Comparison of ENCODE assay signal across 24 cellular contexts in the genomic region with DNA sequence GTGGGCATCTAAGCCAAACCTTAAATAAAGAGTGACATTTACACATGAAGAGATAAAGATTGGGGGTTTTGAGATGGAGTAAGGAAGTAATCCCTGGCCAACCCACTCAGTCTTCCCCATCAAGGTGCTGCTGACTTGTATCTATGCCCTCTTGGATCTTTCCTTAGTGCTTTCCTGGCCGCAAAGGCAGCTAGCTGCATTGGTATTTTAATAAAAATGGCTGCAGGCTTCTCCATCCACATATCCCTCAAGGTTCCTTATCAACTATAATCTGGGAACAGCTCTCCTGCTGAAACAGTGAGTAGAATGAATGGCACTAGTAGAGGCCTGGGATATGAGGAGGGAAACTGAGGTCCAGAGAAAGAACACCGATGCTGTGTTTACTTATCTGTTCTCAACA.
"Had no signal": no experiment of that assay in that cellular context is flagged by ENCODE, and none has a peak within 500 bp of the region (broad histone marks: within the 10 kb centered on the region; RNA-seq: fewer than 3 reads in every experiment).

No MANE protein-coding gene starts in this region.

- H3K9me3 ChIP-seq: colonic mucosa, esophagus squamous epithelium, gastrocnemius medialis, gastroesophageal sphincter, heart left ventricle, heart right ventricle had no signal

- H3K4me1 ChIP-seq: colonic mucosa, esophagus squamous epithelium, foreskin keratinocyte, gastrocnemius medialis, gastroesophageal sphincter, heart left ventricle, heart right ventricle had no signal

- H3K27me3 ChIP-seq: colonic mucosa, dorsolateral prefrontal cortex, esophagus squamous epithelium, foreskin keratinocyte, gastrocnemius medialis, gastroesophageal sphincter, heart left ventricle, heart right ventricle, hepatocyte had no signal

- H3K27ac ChIP-seq: colonic mucosa, coronary artery, dorsolateral prefrontal cortex, epithelial cell of prostate, esophagus squamous epithelium, foreskin keratinocyte, gastrocnemius medialis, gastroesophageal sphincter, heart left ventricle, heart right ventricle, hepatocyte had no signal

- H3K4me3 ChIP-seq: colonic mucosa, coronary artery, dorsolateral prefrontal cortex, esophagus squamous epithelium, gastrocnemius medialis, gastroesophageal sphincter, heart left ventricle, heart right ventricle, hepatocyte had no signal

- H3K4me3 Mint-ChIP-seq: dendritic cell treated with granulocyte-macrophage colony-stimulating factor and Interleukin-4, amounts not matched to agents 40 ng/mL and 50 ng/mL, for 4 days; effector memory CD8-positive, alpha-beta T cell; endodermal cell had no signal

- H3K27me3 Mint-ChIP-seq: dendritic cell treated with granulocyte-macrophage colony-stimulating factor and Interleukin-4, amounts not matched to agents 40 ng/mL and 50 ng/mL, for 4 days had no signal

- H3K27ac Mint-ChIP-seq: dendritic cell treated with granulocyte-macrophage colony-stimulating factor and Interleukin-4, amounts not matched to agents 40 ng/mL and 50 ng/mL, for 4 days; effector memory CD8-positive, alpha-beta T cell; endodermal cell had no signal

- H2AFZ ChIP-seq: hepatocyte had no signal

- DNase-seq: colonic mucosa; cortex of kidney; dermis blood vessel endothelial cell; dorsolateral prefrontal cortex; effector CD4-positive, alpha-beta T cell; effector CD8-positive, alpha-beta T cell; effector memory CD4-positive, alpha-beta T cell; effector memory CD8-positive, alpha-beta T cell; endodermal cell; erythroblast; esophagus squamous epithelium; foreskin fibroblast; foreskin keratinocyte; foreskin melanocyte; gastrocnemius medialis; glutamatergic neuron; head of caudate nucleus; heart left ventricle; heart right ventricle had no signal

- H3K9me3 Mint-ChIP-seq: dendritic cell treated with granulocyte-macrophage colony-stimulating factor and Interleukin-4, amounts not matched to agents 40 ng/mL and 50 ng/mL, for 4 days; effector memory CD8-positive, alpha-beta T cell; endodermal cell had no signal

- H3K4me2 ChIP-seq: hepatocyte had no signal

- H3K79me2 ChIP-seq: hepatocyte had no signal

- H3K36me3 ChIP-seq: colonic mucosa, esophagus squamous epithelium, gastrocnemius medialis, gastroesophageal sphincter, heart left ventricle, heart right ventricle had no signal
